In genomic region chr7:158976849-158977593, GRCh38 we compare ENCODE assay signal across 8 cellular contexts.
DNase-seq lines count a peak whose midpoint lies in the region; ATAC-seq, FAIRE-seq and TF ChIP-seq lines count a peak whose summit lies in the region.

No MANE protein-coding gene starts in this region.

- peak; percentile 95 for TF ChIP-seq CTCF in A673 (conservative IDR thresholded peaks at IDR 0.05; ENCODE audit: low read depth, low read length)
- TF ChIP-seq CTCF in colonic mucosa (IDR thresholded peaks at IDR 0.05) = peak; percentile 97
- TF ChIP-seq CTCF in HepG2 (CRISPR knock-in tag; IDR thresholded peaks at IDR 0.05) = peak; percentile 89

- in situ Hi-C loops in HepG2 (cut with HindIII; ENCODE audit: extremely low pct_ligation_motif_present, low pct_unique_long_range_greater_than_20kb) = loop anchor here (5.0 kb wide), 2 partner anchors 85 to 280 kb away; no protein-coding TSS in a partner anchor

- peak; percentile 97 for FAIRE-seq in HepG2 (lab: Jason Lieb, UNC)

- peaks cover 7% of the 10 kb centered on the region for H3K4me1 ChIP-seq in A673 (ENCODE audit: insufficient read depth, low read length, poor library complexity, severe bottlenecking)
- H3K4me1 ChIP-seq in colonic mucosa = no peaks in the 10 kb centered on the region
- H3K4me1 ChIP-seq in HepG2 (ENCODE audit: insufficient read depth, low read length) = peaks cover 24% of the 10 kb centered on the region

- no peak for TF ChIP-seq POLR2A in HepG2 (IDR thresholded peaks at IDR 0.05; ENCODE audit: insufficient read depth in 1 of 2, low read depth in 2 of 2, low read length in 2 of 2)

- H3K9me3 ChIP-seq in A673 (ENCODE audit: low read depth, low read length, poor library complexity, severe bottlenecking) (peaks cover 6% of the 10 kb centered on the region), colonic mucosa (no peaks in the 10 kb centered on the region), HepG2 (ENCODE audit: low read length) (no peaks in the 10 kb centered on the region)

- CTCF ChIA-PET in A673 (lab: Charles Lee) (interaction anchor here (0.6 to 1.1 kb wide), 6 partner anchors 15 to 393 kb away, joined by 3 to 13 read pairs (median 6); no protein-coding TSS in a partner anchor), HepG2 (lab: Yijun Ruan, JAX; ENCODE audit: low intra/inter-chr PET ratio, low total read pairs) (interaction anchor here (2.0 to 2.6 kb wide), 2 partner anchors 91 to 281 kb away, joined by 10 to 22 read pairs; no protein-coding TSS in a partner anchor)

- TF ChIP-seq RAD21 in HepG2 (CRISPR knock-in tag; IDR thresholded peaks at IDR 0.05) = peak; percentile 66

- peak overlapping the region; percentile 82 for H2AFZ ChIP-seq in HepG2 (ENCODE audit: low read length)

- H3K27ac ChIP-seq in A673 (ENCODE audit: low read depth, low read length, poor library complexity, severe bottlenecking) (no peak overlapping the region), colonic mucosa (no peak overlapping the region), HepG2 (ENCODE audit: extremely low read length, insufficient read depth, low read length) (no peak overlapping the region)

- H3K36me3 ChIP-seq in A673 (ENCODE audit: insufficient read depth, low read length, poor library complexity, severe bottlenecking) = no peaks in the 10 kb centered on the region
- no peaks in the 10 kb centered on the region for H3K36me3 ChIP-seq in colonic mucosa
- H3K36me3 ChIP-seq in HepG2 (replicated peaks in 1 of 2; ENCODE audit: control insufficient read depth in 1 of 2, insufficient read depth in 2 of 2, low read length in 2 of 2) = no peaks in the 10 kb centered on the region

- intact Hi-C loops in A673 (cut with micrococcal nuclease; ENCODE audit: unreplicated experiment) = loop anchor here (5.0 to 10.0 kb wide), 3 partner anchors 90 to 280 kb away; no protein-coding TSS in a partner anchor
- intact Hi-C loops in colonic mucosa (cut with DNase I) = loop anchor here (2.0 to 10.0 kb wide), 2 partner anchors 192 to 282 kb away; no protein-coding TSS in a partner anchor
- intact Hi-C loops in HepG2 (cut with micrococcal nuclease; ENCODE audit: unreplicated experiment) = loop anchor here (1.0 to 5.0 kb wide), 4 partner anchors 160 to 281 kb away; no protein-coding TSS in a partner anchor

- no peak for TF ChIP-seq EP300 in HepG2 (IDR thresholded peaks at IDR 0.05; ENCODE audit: low read depth in 2 of 2, low read length in 2 of 2)
- TF ChIP-seq EP300 in HepG2 (CRISPR knock-in tag; IDR thresholded peaks at IDR 0.05; ENCODE audit: borderline replicate concordance) = no peak

- H3K4me3 ChIP-seq in A673 (ENCODE audit: low read depth, low read length, poor library complexity, severe bottlenecking) (peak overlapping the region; percentile 39), colonic mucosa (peak overlapping the region; percentile 22), HepG2 (replicated peaks in 1 of 3; ENCODE audit: insufficient read depth in 1 of 3, low read depth in 2 of 3, low read length in 3 of 3) (peak overlapping the region; percentile 57 to 73 (median 67))

- H3K9ac ChIP-seq in colonic mucosa (ENCODE audit: low read depth in 2 of 2, low read length in 2 of 2) (peak overlapping the region in 1 of 2 donors; percentile 66), HepG2 (ENCODE audit: insufficient read depth, low read depth, low read length) (peak overlapping the region; percentile 48)

- ATAC-seq in GM18520 (IDR thresholded peaks at IDR 0.05; ENCODE audit: unreplicated experiment) (peak; percentile 63), HG03095 (IDR thresholded peaks at IDR 0.05; ENCODE audit: unreplicated experiment) (peak; percentile 81), HepG2 (peak; percentile 72)

- H4K20me1 ChIP-seq in HepG2 (ENCODE audit: insufficient read depth, low read length) = no peaks in the 10 kb centered on the region

- 8% methylated on average over 23 of the region's 24 CpGs for WGBS in HepG2 (ENCODE audit: low lambda C conversion rate)

- no TSS peak for BruUV-seq in A673 (replicated peaks; lab: Mats Ljungman, UMichigan)
- BruUV-seq in HepG2 (replicated peaks; lab: Mats Ljungman, UMichigan) = no TSS peak

- H3K27me3 ChIP-seq in A673 (replicated peaks; ENCODE audit: insufficient read depth, low read depth, low read length, poor library complexity) (no peaks in the 10 kb centered on the region), colonic mucosa (no peaks in the 10 kb centered on the region), HepG2 (ENCODE audit: control insufficient read depth in 1 of 2, insufficient read depth in 2 of 2, low read length in 2 of 2) (peaks cover 0 to 5% of the 10 kb centered on the region in 2 experiments; a peak in 1 of 5 replicates)

- DNase-seq in A673 (ENCODE audit: low spot score) = peak; percentile 84
- peak; percentile 64 for DNase-seq in NCI-H345 (lab: John Stamatoyannopoulos, UW)
- peak; percentile 82 for DNase-seq in activated CD4-positive, alpha-beta T cell treated with anti-CD3 and anti-CD28 coated beads for 1 hour
- peak; percentile 93 for DNase-seq in colonic mucosa
- DNase-seq in HepG2 (ENCODE audit: low spot score) = peak; percentile 76
- DNase-seq in stimulated activated CD4-positive, alpha-beta T cell treated with anti-CD3 and anti-CD28 coated beads, Interleukin-2, amount 100 ng/mL, for 4 hours (ENCODE audit: low read depth) = peak; percentile 86

- POLR2A ChIA-PET in A673 (lab: Charles Lee; ENCODE audit: low non-redundant PET) = interaction anchor here (0.6 kb wide), 3 partner anchors 23 to 902 kb away, joined by 3 read pairs; no protein-coding TSS in a partner anchor
- POLR2A ChIA-PET in HepG2 (lab: Yijun Ruan, JAX) = interaction anchor here (0.7 to 2.9 kb wide), 4 partner anchors 114 to 272 kb away, joined by 3 to 15 read pairs (median 6); partner anchors contain the start of genes ESYT2 and NCAPG2

- no peaks in the 10 kb centered on the region for H3K79me2 ChIP-seq in HepG2 (ENCODE audit: insufficient read depth, low read length)

- peak overlapping the region; percentile 98 for H3K4me2 ChIP-seq in HepG2 (ENCODE audit: low read depth, low read length)

TF ChIP-seq in HepG2, 621 proteins besides CTCF, POLR2A, EP300 and RAD21 (continues in another document):
- TF ChIP-seq, protein P1, sequence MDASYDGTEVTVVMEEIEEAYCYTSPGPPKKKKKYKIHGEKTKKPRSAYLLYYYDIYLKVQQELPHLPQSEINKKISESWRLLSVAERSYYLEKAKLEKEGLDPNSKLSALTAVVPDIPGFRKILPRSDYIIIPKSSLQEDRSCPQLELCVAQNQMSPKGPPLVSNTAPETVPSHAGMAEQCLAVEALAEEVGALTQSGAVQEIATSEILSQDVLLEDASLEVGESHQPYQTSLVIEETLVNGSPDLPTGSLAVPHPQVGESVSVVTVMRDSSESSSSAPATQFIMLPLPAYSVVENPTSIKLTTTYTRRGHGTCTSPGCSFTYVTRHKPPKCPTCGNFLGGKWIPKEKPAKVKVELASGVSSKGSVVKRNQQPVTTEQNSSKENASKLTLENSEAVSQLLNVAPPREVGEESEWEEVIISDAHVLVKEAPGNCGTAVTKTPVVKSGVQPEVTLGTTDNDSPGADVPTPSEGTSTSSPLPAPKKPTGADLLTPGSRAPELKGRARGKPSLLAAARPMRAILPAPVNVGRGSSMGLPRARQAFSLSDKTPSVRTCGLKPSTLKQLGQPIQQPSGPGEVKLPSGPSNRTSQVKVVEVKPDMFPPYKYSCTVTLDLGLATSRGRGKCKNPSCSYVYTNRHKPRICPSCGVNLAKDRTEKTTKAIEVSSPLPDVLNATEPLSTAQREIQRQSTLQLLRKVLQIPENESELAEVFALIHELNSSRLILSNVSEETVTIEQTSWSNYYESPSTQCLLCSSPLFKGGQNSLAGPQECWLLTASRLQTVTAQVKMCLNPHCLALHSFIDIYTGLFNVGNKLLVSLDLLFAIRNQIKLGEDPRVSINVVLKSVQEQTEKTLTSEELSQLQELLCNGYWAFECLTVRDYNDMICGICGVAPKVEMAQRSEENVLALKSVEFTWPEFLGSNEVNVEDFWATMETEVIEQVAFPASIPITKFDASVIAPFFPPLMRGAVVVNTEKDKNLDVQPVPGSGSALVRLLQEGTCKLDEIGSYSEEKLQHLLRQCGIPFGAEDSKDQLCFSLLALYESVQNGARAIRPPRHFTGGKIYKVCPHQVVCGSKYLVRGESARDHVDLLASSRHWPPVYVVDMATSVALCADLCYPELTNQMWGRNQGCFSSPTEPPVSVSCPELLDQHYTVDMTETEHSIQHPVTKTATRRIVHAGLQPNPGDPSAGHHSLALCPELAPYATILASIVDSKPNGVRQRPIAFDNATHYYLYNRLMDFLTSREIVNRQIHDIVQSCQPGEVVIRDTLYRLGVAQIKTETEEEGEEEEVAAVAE (CRISPR knock-in tag; IDR thresholded peaks at IDR 0.05; ENCODE audit: borderline replicate concordance) = peak; percentile 10; the same call in 1 of the 2 replicates
- TF ChIP-seq SNAPC2 (CRISPR knock-in tag; IDR thresholded peaks at IDR 0.05) = 0 out of 2 replicates have a peak, but pooled peaks have one; percentile 12
- TF ChIP-seq SRSF4 (IDR thresholded peaks at IDR 0.05; ENCODE audit: low read depth, low read length, poor library complexity, severe bottlenecking) = no peak
- no peak for TF ChIP-seq MTF2 (CRISPR knock-in tag; IDR thresholded peaks at IDR 0.05; ENCODE audit: borderline replicate concordance)
- TF ChIP-seq ZSCAN9 (CRISPR knock-in tag; IDR thresholded peaks at IDR 0.05; ENCODE audit: borderline replicate concordance) = peak; percentile 49; the same call in 1 of the 2 replicates
- TF ChIP-seq ZBTB26 (CRISPR knock-in tag; IDR thresholded peaks at IDR 0.05; ENCODE audit: borderline replicate concordance) = no peak
- TF ChIP-seq BCL6 (CRISPR knock-in tag; IDR thresholded peaks at IDR 0.05) = 0 out of 2 replicates have a peak, but pooled peaks have one; percentile 6
- TF ChIP-seq ZNF292 (CRISPR knock-in tag; IDR thresholded peaks at IDR 0.05; ENCODE audit: borderline replicate concordance, low read depth) = peak; percentile 23; the same call in 1 of the 2 replicates
- TF ChIP-seq IRF2 (CRISPR knock-in tag; IDR thresholded peaks at IDR 0.05) = peak; percentile 52; the same call in 1 of the 2 replicates
